8 cellular contexts compared by ENCODE assay signal in genomic region chr3:10945683-10946287, GRCh38. TPM values are rescaled to one million over a fixed set of nuclear protein-coding genes. Genes with fewer than 3 reads are reported as not detected.
DNase-seq lines count a peak whose midpoint lies in the region; ATAC-seq lines count a peak whose summit lies in the region.

No MANE protein-coding gene starts in this region.

- H3K79me2 ChIP-seq in mesendoderm (ENCODE audit: control insufficient read depth, insufficient read depth, low read length) = no peaks in the 10 kb centered on the region

- no peaks in the 10 kb centered on the region for H3K27me3 ChIP-seq in mesendoderm (ENCODE audit: insufficient read depth, low read length, poor library complexity)

- no peak overlapping the region for H3K4me2 ChIP-seq in mesendoderm (ENCODE audit: low read length)

- no peak overlapping the region for H2BK5ac ChIP-seq in mesendoderm (ENCODE audit: low read length)

- no peaks in the 10 kb centered on the region for H3K36me3 Mint-ChIP-seq in effector memory CD8-positive, alpha-beta T cell (ENCODE audit: insufficient read depth)
- no peaks in the 10 kb centered on the region for H3K36me3 Mint-ChIP-seq in stimulated activated memory B cell treated with anti-CD40 and anti-IgM and Interleukin-4, amounts not matched to agents 10 μg/mL and 1 μg/mL and 100 μg/mL, for 72 hours

- peaks cover under 1% of the 10 kb centered on the region in 2 donors for H3K4me1 Mint-ChIP-seq in effector memory CD8-positive, alpha-beta T cell (ENCODE audit: low read depth in 2 of 2)
- H3K4me1 Mint-ChIP-seq in stimulated activated memory B cell treated with anti-CD40 and anti-IgM and Interleukin-4, amounts not matched to agents 10 μg/mL and 1 μg/mL and 100 μg/mL, for 72 hours = no peaks in the 10 kb centered on the region

- H3K27ac ChIP-seq in mesendoderm (ENCODE audit: low read depth, low read length) = no peak overlapping the region

- H2AK5ac ChIP-seq in mesendoderm (ENCODE audit: low read length) = no peak overlapping the region

- H3K4me1 ChIP-seq in mesendoderm (ENCODE audit: control insufficient read depth, low read depth, low read length) = no peaks in the 10 kb centered on the region

- H3K4ac ChIP-seq in mesendoderm (ENCODE audit: low read depth, low read length) = no peak overlapping the region

- H2BK120ac ChIP-seq in mesendoderm (ENCODE audit: low read depth, low read length) = no peak overlapping the region

- no CpG with 5 or more reads among the region's 8 CpGs for WGBS in mesendoderm (ENCODE audit: extremely low coverage, insufficient coverage, low lambda C conversion rate)

- H4K8ac ChIP-seq in mesendoderm (ENCODE audit: low read depth, low read length) = no peak overlapping the region

- peak; percentile 59 for ATAC-seq in effector memory CD8-positive, alpha-beta T cell (replicated peaks)
- ATAC-seq in stimulated activated memory B cell treated with anti-CD40 and anti-IgM and Interleukin-4, amounts not matched to agents 10 μg/mL and 1 μg/mL and 100 μg/mL, for 72 hours = peak; percentile 61

- no peak overlapping the region for H3K18ac ChIP-seq in mesendoderm (ENCODE audit: low read length)

- no peak overlapping the region for H3K9ac ChIP-seq in mesendoderm (ENCODE audit: low read length)

- no peak overlapping the region for H4K5ac ChIP-seq in mesendoderm (ENCODE audit: low read length)

- no peak overlapping the region for H3K27ac Mint-ChIP-seq in effector memory CD8-positive, alpha-beta T cell
- no peak overlapping the region for H3K27ac Mint-ChIP-seq in stimulated activated memory B cell treated with anti-CD40 and anti-IgM and Interleukin-4, amounts not matched to agents 10 μg/mL and 1 μg/mL and 100 μg/mL, for 72 hours

- H3K23ac ChIP-seq in mesendoderm (ENCODE audit: low read length) = no peak overlapping the region

- no peak overlapping the region for H3K56ac ChIP-seq in mesendoderm (ENCODE audit: low read length)

- H2BK15ac ChIP-seq in mesendoderm (replicated peaks; ENCODE audit: low read depth) = no peak overlapping the region

- no peak overlapping the region for H3K4me3 Mint-ChIP-seq in effector memory CD8-positive, alpha-beta T cell
- H3K4me3 Mint-ChIP-seq in stimulated activated memory B cell treated with anti-CD40 and anti-IgM and Interleukin-4, amounts not matched to agents 10 μg/mL and 1 μg/mL and 100 μg/mL, for 72 hours = no peak overlapping the region

- peak; percentile 81 for DNase-seq in activated effector memory CD4-positive, alpha-beta T cell treated with anti-CD3 and anti-CD28 coated beads, Interleukin-2, amount 50 U/mL, for 16 hours
- DNase-seq in activated effector memory CD4-positive, alpha-beta T cell treated with Interleukin-2 at 50 U/mL for 16 hours = no peak
- DNase-seq in LHCN-M2 (ENCODE audit: low read depth) (peak; percentile 27), mesendoderm (peak; percentile 85), NCI-H187 (lab: John Stamatoyannopoulos, UW) (no peak)
- DNase-seq in activated CD4-positive, alpha-beta T cell treated with anti-CD3 and anti-CD28 coated beads, Interleukin-2, amount 50 U/mL, for 1 hour = peak; percentile 38
- DNase-seq in effector memory CD8-positive, alpha-beta T cell = peak; percentile 12 to 24 (median 15)

- no peaks in the 10 kb centered on the region for H3K79me1 ChIP-seq in mesendoderm (ENCODE audit: low read length)

- H3K9me3 Mint-ChIP-seq in effector memory CD8-positive, alpha-beta T cell = no peaks in the 10 kb centered on the region
- no peaks in the 10 kb centered on the region for H3K9me3 Mint-ChIP-seq in stimulated activated memory B cell treated with anti-CD40 and anti-IgM and Interleukin-4, amounts not matched to agents 10 μg/mL and 1 μg/mL and 100 μg/mL, for 72 hours

- H3K36me3 ChIP-seq in mesendoderm (ENCODE audit: control insufficient read depth, insufficient read depth, low read length) = no peaks in the 10 kb centered on the region

- H3K4me3 ChIP-seq in mesendoderm (ENCODE audit: low read length) = no peak overlapping the region

- H3K27me3 Mint-ChIP-seq in effector memory CD8-positive, alpha-beta T cell = peaks cover 26 to 62% of the 10 kb centered on the region in 2 donors
- H3K27me3 Mint-ChIP-seq in stimulated activated memory B cell treated with anti-CD40 and anti-IgM and Interleukin-4, amounts not matched to agents 10 μg/mL and 1 μg/mL and 100 μg/mL, for 72 hours = peaks cover 44% of the 10 kb centered on the region

RNA-seq across cellular contexts. Expression of gene SLC6A1, which starts 46.8 kb away (rescaled TPM):
- total RNA-seq in LHCN-M2 (2014; rRNA removed) = under 0.01 TPM in 1 of 2 replicates, not detected in the other
- polyA plus RNA-seq in LHCN-M2 (2012) = not detected
- polyA plus RNA-seq in mesendoderm (2013, experiment 1 of 2) = 0.86 TPM
- polyA plus RNA-seq in mesendoderm (2013, experiment 2 of 2) = 0.70 TPM

Comparison
In these comparisons a context has a peak if more than half of its experiments do, and no peak if none do; other contexts are left out.
1. DNase-seq: peak in activated effector memory CD4-positive, alpha-beta T cell treated with anti-CD3 and anti-CD28 coated beads, Interleukin-2, amount 50 U/mL, for 16 hours (single experiment), LHCN-M2 (single experiment), activated CD4-positive, alpha-beta T cell treated with anti-CD3 and anti-CD28 coated beads, Interleukin-2, amount 50 U/mL, for 1 hour (single experiment), effector memory CD8-positive, alpha-beta T cell (3 of 3) and mesendoderm (single experiment); none in activated effector memory CD4-positive, alpha-beta T cell treated with Interleukin-2 at 50 U/mL for 16 hours (single experiment) and NCI-H187 (0 of 2).